In genomic region chr19:17865364-17866311, GRCh38 we compare ENCODE assay signal across 10 cellular contexts. TPM values are rescaled to one million over a fixed set of nuclear protein-coding genes. Genes with fewer than 3 reads are reported as not detected.
DNase-seq lines count a peak whose midpoint lies in the region; ATAC-seq and TF ChIP-seq lines count a peak whose summit lies in the region.
"Had no signal": no experiment of that assay in that cellular context is flagged by ENCODE, and none has a peak within 500 bp of the region (broad histone marks: within the 10 kb centered on the region; RNA-seq: fewer than 3 reads in every experiment).

No MANE protein-coding gene starts in this region.

- no peak for TF ChIP-seq CTCF in CD4-positive, alpha-beta T cell (IDR thresholded peaks at IDR 0.05)

- H3K36me3 ChIP-seq in iPS DF 6.9 (ENCODE audit: control insufficient read depth, insufficient read depth, low read length), result peaks cover 29% of the 10 kb centered on the region

- POLR2A ChIA-PET in CD4-positive, alpha-beta T cell (lab: Charles Lee), result interaction anchor here (1.1 to 1.5 kb wide), 3 partner anchors 16 to 67 kb away, joined by 3 to 5 read pairs (median 4); partner anchors contain the start of genes CCDC124 and JAK3

- H3K4me3 Mint-ChIP-seq in CD4-positive, alpha-beta T cell, result peak overlapping the region; percentile 15
- H3K4me3 Mint-ChIP-seq: activated B cell treated with CpG ODN at 0.5 μM for 24 hours had no signal

- peak; percentile 57 for TF ChIP-seq POLR2A in GM19193 (IDR thresholded peaks at IDR 0.05; ENCODE audit: extremely low read depth, insufficient read depth, insufficient read length)

- peak overlapping the region; percentile 33 for H3K27ac Mint-ChIP-seq in CD4-positive, alpha-beta T cell

- H3K4me1 Mint-ChIP-seq in CD4-positive, alpha-beta T cell (ENCODE audit: low read depth), result peaks cover 16% of the 10 kb centered on the region

- no CpG with 5 or more reads among the region's 13 CpGs for WGBS in iPS DF 6.9 (ENCODE audit: insufficient coverage, insufficient read length)

- no peaks in the 10 kb centered on the region for H3K9me3 Mint-ChIP-seq in CD4-positive, alpha-beta T cell
- H3K9me3 Mint-ChIP-seq: activated B cell treated with CpG ODN at 0.5 μM for 24 hours had no signal

- no peak for ATAC-seq in CD4-positive, alpha-beta T cell (ENCODE audit: poor library complexity)
- ATAC-seq in SK-N-SH treated with all-trans-retinoic acid at 6 μM for 48 hours, result peak; percentile 21
- ATAC-seq in GM18868 (IDR thresholded peaks at IDR 0.05; ENCODE audit: unreplicated experiment), result no peak

- no peaks in the 10 kb centered on the region for H3K27me3 Mint-ChIP-seq in CD4-positive, alpha-beta T cell
- H3K27me3 Mint-ChIP-seq: activated B cell treated with CpG ODN at 0.5 μM for 24 hours had no signal

- intact Hi-C loops in CD4-positive, alpha-beta T cell (cut with DNase I, micrococcal nuclease), result no loop called here

- peaks cover 44% of the 10 kb centered on the region for H3K36me3 Mint-ChIP-seq in CD4-positive, alpha-beta T cell (ENCODE audit: low read depth)

- peaks cover 10% of the 10 kb centered on the region for H3K4me1 ChIP-seq in iPS DF 6.9 (ENCODE audit: control insufficient read depth, insufficient read depth, low read length)

- no peak overlapping the region for H3K27ac ChIP-seq in CD4-positive, alpha-beta T cell (ENCODE audit: low read depth, low read length)
- peak overlapping the region; percentile 12 for H3K27ac ChIP-seq in iPS DF 6.9 (ENCODE audit: low read length)
- H3K27ac ChIP-seq: HL-60 had no signal

- no peak for DNase-seq in CD4-positive, alpha-beta T cell
- DNase-seq in iPS DF 6.9 (ENCODE audit: low read depth, low spot score) (no peak), C1 segment of cervical spinal cord (lab: John Stamatoyannopoulos, UW) (no peak), dedifferentiated amniotic fluid mesenchymal stem cell (ENCODE audit: extremely low spot score) (no peak), NCI-H1092 treated with DMSO at 0.1 percent for 48 hours (lab: John Stamatoyannopoulos, UW) (no peak)
- DNase-seq: activated B cell treated with CpG ODN at 0.5 μM for 24 hours had no signal

- no peak overlapping the region for H3K4me3 ChIP-seq in iPS DF 6.9 (ENCODE audit: low read length)

- H3K9me3 ChIP-seq in CD4-positive, alpha-beta T cell (ENCODE audit: control insufficient read depth, low read length), result no peaks in the 10 kb centered on the region
- no peaks in the 10 kb centered on the region for H3K9me3 ChIP-seq in iPS DF 6.9 (ENCODE audit: control insufficient read depth, insufficient read depth, low read length)

- CTCF ChIA-PET in CD4-positive, alpha-beta T cell (lab: Charles Lee), result interaction anchor here (1.0 to 3.2 kb wide), 2 partner anchors 67 kb away, joined by 3 to 9 read pairs; partner anchors contain the start of gene CCDC124

- no peaks in the 10 kb centered on the region for H3K27me3 ChIP-seq in CD4-positive, alpha-beta T cell (ENCODE audit: control insufficient read depth, insufficient read depth, low read length)
- H3K27me3 ChIP-seq in iPS DF 6.9 (ENCODE audit: control insufficient read depth, insufficient read depth, low read length), result no peaks in the 10 kb centered on the region

TF ChIP-seq in SK-N-SH treated with all-trans-retinoic acid at 6 μM for 48 hours, 23 proteins besides CTCF, POLR2A, EP300 and RAD21:
- no peak for TF ChIP-seq ZC3H10 (CRISPR knock-in tag; IDR thresholded peaks at IDR 0.05)
- no peak for TF ChIP-seq ISL1 (CRISPR knock-in tag; IDR thresholded peaks at IDR 0.05)
- TF ChIP-seq ESRRG (CRISPR knock-in tag; IDR thresholded peaks at IDR 0.05), result peak; percentile 43; the same call in 1 of the 2 replicates
TF ChIP-seq in SK-N-SH treated with all-trans-retinoic acid at 6 μM for 48 hours: peak in this region for 1.

RNA-seq across cellular contexts. Expression of gene RPL18A, which starts 5.9 kb away (rescaled TPM):
- total RNA-seq in CD4-positive, alpha-beta T cell, result 1,000 to 10,000 TPM; 4,157 to 4,260 TPM

RNA-seq across cellular contexts. Expression of gene SLC5A5, which starts 6.1 kb away (rescaled TPM):
- total RNA-seq in CD4-positive, alpha-beta T cell, result 1 to 10 TPM; 1.6 TPM

RNA-seq across cellular contexts. Expression of gene JAK3, which starts 17.9 kb away (rescaled TPM):
- total RNA-seq in CD4-positive, alpha-beta T cell, result 100 to 1,000 TPM; 120 to 121 TPM

RNA-seq across cellular contexts. Expression of gene INSL3, which starts 44.3 kb away (rescaled TPM):
- total RNA-seq in CD4-positive, alpha-beta T cell, result 1 to 10 TPM; 7.2 to 7.6 TPM
